Comparison of ENCODE assay signal across 8 cellular contexts in the genomic region with DNA sequence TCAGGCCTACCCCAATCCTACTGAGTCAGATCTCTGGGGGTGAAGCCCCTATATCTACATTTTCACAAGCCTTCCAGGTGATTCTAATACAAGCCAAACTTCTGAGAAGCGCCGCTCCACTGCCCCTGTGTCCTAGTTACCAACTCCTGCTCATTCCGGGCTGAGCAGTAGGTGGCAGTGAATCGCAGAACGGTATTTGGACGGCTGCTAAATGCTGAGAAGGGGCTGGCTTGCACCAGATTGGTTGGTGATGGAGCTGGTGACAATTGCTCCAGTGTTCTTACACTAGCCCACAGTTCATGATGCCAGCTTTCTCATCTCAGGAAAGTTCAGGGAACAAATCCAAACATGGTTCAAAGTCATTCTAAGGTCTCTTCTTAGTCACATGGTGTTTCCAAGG. TPM values are rescaled to one million over a fixed set of nuclear protein-coding genes. Genes with fewer than 3 reads are reported as not detected.
A peak's percentile ranks its signal among the peaks of the same experiment; 100 is the strongest.
DNase-seq lines count a peak whose midpoint lies in the region; ATAC-seq, FAIRE-seq and TF ChIP-seq lines count a peak whose summit lies in the region.

No MANE protein-coding gene starts in this region.

- H3K4me1 ChIP-seq in keratinocyte (ENCODE audit: control insufficient read depth, extremely low read depth, insufficient read depth, low read length) = peaks cover 28% of the 10 kb centered on the region

- no peak overlapping the region for H3K4me2 ChIP-seq in keratinocyte (ENCODE audit: control insufficient read depth, extremely low read depth, insufficient read depth, low read depth, low read length)

- H3K27me3 ChIP-seq in HL-60 (ENCODE audit: insufficient read depth, poor library complexity, severe bottlenecking) = no peaks in the 10 kb centered on the region
- H3K27me3 ChIP-seq in keratinocyte (ENCODE audit: control insufficient read depth, extremely low read depth, insufficient read depth, low read length) = no peaks in the 10 kb centered on the region

- in situ Hi-C loops in SK-MEL-5 (cut with HindIII; ENCODE audit: low pct_unique_long_range_greater_than_20kb, low sequenced_read_pairs) = no loop called here

- H3K4me3 ChIP-seq in HL-60 (replicated peaks; ENCODE audit: insufficient read depth, low read length) (no peak overlapping the region), cardiac fibroblast (replicated peaks in 1 of 2; ENCODE audit: low read depth in 2 of 2, low read length in 2 of 2) (no peak overlapping the region), keratinocyte (ENCODE audit: control insufficient read depth in 2 of 3, extremely low read depth in 1 of 3, insufficient read depth in 2 of 3, low read depth in 1 of 3, low read length in 3 of 3) (no peak overlapping the region)

- TF ChIP-seq POLR2A in GM18505 (IDR thresholded peaks at IDR 0.05; ENCODE audit: borderline replicate concordance, extremely low read depth, insufficient read depth, insufficient read length) = no peak

- peak; percentile 55 for TF ChIP-seq CTCF in HL-60 (IDR thresholded peaks at IDR 0.05; ENCODE audit: insufficient read depth, low read length)
- TF ChIP-seq CTCF in cardiac fibroblast (IDR thresholded peaks at IDR 0.05; ENCODE audit: low read depth, low read length) = peak; percentile 61
- TF ChIP-seq CTCF in keratinocyte (optimal IDR thresholded peaks at IDR 0.05 in 1 of 3, IDR thresholded peaks at IDR 0.05 in 1 of 3, conservative IDR thresholded peaks at IDR 0.05 in 1 of 3; ENCODE audit: extremely low read depth in 1 of 3, insufficient read depth in 2 of 3, low read length in 3 of 3) = peak; percentile 61 to 82 (median 63)

- peak; percentile 58 for DNase-seq in AG08396 (ENCODE audit: low spot score)
- peak; percentile 22 to 63 for DNase-seq in HL-60 (ENCODE audit: low read depth in 1 of 2, low spot score in 1 of 2)
- DNase-seq in SK-MEL-5 (ENCODE audit: low read depth, low spot score) = peak; percentile 89
- DNase-seq in cardiac fibroblast (ENCODE audit: low read depth in 2 of 2) = peak; percentile 62 to 74
- DNase-seq in keratinocyte (ENCODE audit: low read depth, low spot score) = no peak
- DNase-seq in stimulated activated CD8-positive, alpha-beta memory T cell treated with anti-CD3 and anti-CD28 coated beads, Interleukin-4, amount 100 ng/mL, for 48 hours = peak; percentile 43
- DNase-seq in LoVo (ENCODE audit: low spot score) = no peak

- ATAC-seq in GM18505 (IDR thresholded peaks at IDR 0.05; ENCODE audit: unreplicated experiment) = peak; percentile 52

- no peaks in the 10 kb centered on the region for H4K20me1 ChIP-seq in keratinocyte (ENCODE audit: control insufficient read depth, extremely low read depth, insufficient read depth, low read length)

- dilution Hi-C loops in keratinocyte (cut with MboI; ENCODE audit: extremely low pct_ligation_motif_present, low sequenced_read_pairs) = no loop called here

- H3K9me3 ChIP-seq in keratinocyte (ENCODE audit: control insufficient read depth, low read depth, low read length) = no peaks in the 10 kb centered on the region

- H3K36me3 ChIP-seq in keratinocyte (ENCODE audit: control insufficient read depth in 2 of 2, extremely low read depth in 1 of 2, insufficient read depth in 2 of 2, low read length in 2 of 2) = no peaks in the 10 kb centered on the region

- no peak overlapping the region for H3K27ac ChIP-seq in HL-60 (replicated peaks)
- no peak overlapping the region for H3K27ac ChIP-seq in keratinocyte (ENCODE audit: control insufficient read depth, insufficient read depth, low read length)

- no peak for FAIRE-seq in keratinocyte (lab: Jason Lieb, UNC)

- no peaks in the 10 kb centered on the region for H3K79me2 ChIP-seq in keratinocyte (ENCODE audit: control insufficient read depth, insufficient read depth, low read length)

- no peaks in the 10 kb centered on the region for H3K9me1 ChIP-seq in keratinocyte (ENCODE audit: control insufficient read depth, extremely low read depth, insufficient read depth, low read length)

- peak overlapping the region; percentile 37 for H2AFZ ChIP-seq in keratinocyte (ENCODE audit: control insufficient read depth, low read length)

- H3K9ac ChIP-seq in keratinocyte (ENCODE audit: control insufficient read depth, extremely low read depth, insufficient read depth, low read length) = no peak overlapping the region

RNA-seq across cellular contexts. Expression of gene FGF1, which starts 31.1 kb away (rescaled TPM):
- not detected in 2 replicates for total RNA-seq in SK-MEL-5 (2014; rRNA removed; shearing (Covaris generic))
- polyA plus RNA-seq in SK-MEL-5 (2015; cell fraction: cytosol; rRNA removed) = not detected in 2 replicates
- 0.56 TPM in 1 of 2 replicates, not detected in the other for polyA plus RNA-seq in SK-MEL-5 (2015; cell fraction: nucleus; rRNA removed)
- 1.0 to 2.4 TPM (median 1.8 TPM) in 3 replicates for polyA plus RNA-seq in keratinocyte
- polyA plus RNA-seq in keratinocyte (2011; ENCODE audit: low read depth) = not detected
- 0.55 and 0.56 TPM in 2 replicates for polyA plus RNA-seq in keratinocyte (2011; cell fraction: cytosol; rRNA removed)
- 0.33 and 0.43 TPM in 2 replicates for polyA plus RNA-seq in keratinocyte (2011; cell fraction: nucleus; rRNA removed)
- polyA plus RNA-seq in keratinocyte (2012; ENCODE audit: low replicate concordance) = 0.10 and 2.3 TPM in 2 replicates
- polyA minus RNA-seq in keratinocyte = 0.66 to 1.8 TPM (median 0.96 TPM) in 3 replicates
- polyA minus RNA-seq in keratinocyte (2011; cell fraction: cytosol; rRNA and poly(A)+ RNA removed) = not detected
- polyA minus RNA-seq in keratinocyte (2011; cell fraction: nucleus; rRNA and poly(A)+ RNA removed) = 0.11 and 2.6 TPM in 2 replicates

RNA-seq across cellular contexts. Expression of gene ARHGAP26, which starts 53.2 kb away (rescaled TPM):
- total RNA-seq in SK-MEL-5 (2014; rRNA removed; shearing (Covaris generic)) = 9.3 and 11.8 TPM in 2 replicates
- polyA plus RNA-seq in SK-MEL-5 (2015; cell fraction: cytosol; rRNA removed) = 6.2 and 7.0 TPM in 2 replicates
- 24.2 and 30.6 TPM in 2 replicates for polyA plus RNA-seq in SK-MEL-5 (2015; cell fraction: nucleus; rRNA removed)
- polyA plus RNA-seq in keratinocyte = 3.4 to 4.4 TPM (median 3.9 TPM) in 3 replicates
- polyA plus RNA-seq in keratinocyte (2011; ENCODE audit: low read depth) = 12.7 TPM
- polyA plus RNA-seq in keratinocyte (2011; cell fraction: cytosol; rRNA removed) = 3.0 and 3.8 TPM in 2 replicates
- polyA plus RNA-seq in keratinocyte (2011; cell fraction: nucleus; rRNA removed) = 8.0 and 15.2 TPM in 2 replicates
- 6.1 and 7.0 TPM in 2 replicates for polyA plus RNA-seq in keratinocyte (2012; ENCODE audit: low replicate concordance)
- 7.3 to 17.9 TPM (median 14.5 TPM) in 3 replicates for polyA minus RNA-seq in keratinocyte
- polyA minus RNA-seq in keratinocyte (2011; cell fraction: cytosol; rRNA and poly(A)+ RNA removed) = 2.1 TPM
- polyA minus RNA-seq in keratinocyte (2011; cell fraction: nucleus; rRNA and poly(A)+ RNA removed) = 14.1 and 35.8 TPM in 2 replicates

Comparison
In these comparisons a context has a peak if more than half of its experiments do, and no peak if none do; other contexts are left out.
1. DNase-seq: peak in AG08396 (single experiment), HL-60 (2 of 2), SK-MEL-5 (single experiment), cardiac fibroblast (2 of 2) and stimulated activated CD8-positive, alpha-beta memory T cell treated with anti-CD3 and anti-CD28 coated beads, Interleukin-4, amount 100 ng/mL, for 48 hours (single experiment); none in keratinocyte (single experiment) and LoVo (single experiment).
2. Peak in every context shown above with its lines, with median percentiles within 50 percentile points of each other: CTCF ChIP-seq.